In the genomic region with DNA sequence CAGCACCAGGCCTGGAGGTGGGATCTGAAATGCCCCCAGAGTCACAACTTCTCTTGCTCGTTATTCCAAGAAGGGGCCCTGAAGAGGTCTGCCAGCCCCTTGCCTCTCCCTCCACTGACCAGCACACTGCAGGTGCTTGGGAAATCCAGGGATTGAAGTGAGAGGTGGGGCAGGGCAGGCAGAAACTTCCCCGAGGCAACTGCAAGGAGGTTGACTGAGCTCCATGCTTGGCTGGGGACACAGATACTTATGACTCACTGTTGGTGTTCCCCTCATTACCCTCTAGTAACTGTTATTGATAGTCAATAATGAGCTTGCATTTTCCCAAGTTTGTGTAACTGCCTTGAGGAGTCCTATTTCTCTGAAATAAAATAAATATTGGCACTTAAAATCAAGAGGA, we compare ENCODE assay signal across 19 cellular contexts. TPM values are rescaled to one million over a fixed set of nuclear protein-coding genes. Genes with fewer than 3 reads are reported as not detected.
DNase-seq lines count a peak whose midpoint lies in the region; ATAC-seq lines count a peak whose summit lies in the region.
"Had no signal": no experiment of that assay in that cellular context is flagged by ENCODE, and none has a peak within 500 bp of the region (broad histone marks: within the 10 kb centered on the region; RNA-seq: fewer than 3 reads in every experiment).

No MANE protein-coding gene starts in this region.

- peaks cover 0 to 3% of the 10 kb centered on the region in 2 donors for H3K27me3 Mint-ChIP-seq in CD8-positive, alpha-beta memory T cell

- POLR2A ChIA-PET in CD8-positive, alpha-beta memory T cell (lab: Charles Lee), result no interaction called here

- CTCF ChIA-PET in CD8-positive, alpha-beta memory T cell (lab: Charles Lee), result no interaction called here

- H3K4me3 ChIP-seq in CD8-positive, alpha-beta memory T cell (ENCODE audit: low read length), result no peak overlapping the region

- H3K27ac Mint-ChIP-seq in CD8-positive, alpha-beta memory T cell, result no peak overlapping the region
- H3K27ac Mint-ChIP-seq: activated naive CD4-positive, alpha-beta T cell treated with anti-CD3 and anti-CD28 coated beads, Interleukin-2, amount 10 ng/mL, durations not matched to agents 7 days and 5 days; stimulated activated memory B cell treated with anti-CD40 and anti-IgM and Interleukin-4, amounts not matched to agents 10 μg/mL and 1 μg/mL and 100 μg/mL, for 72 hours; T-helper 1 cell treated with Interleukin-12 subunit alpha and Interleukin-12 subunit beta and Interleukin-4 antibody, amounts not matched to agents 30 μg/mL and 1 μg/mL, for 36 hours had no signal

- no peaks in the 10 kb centered on the region for H3K27me3 ChIP-seq in CD8-positive, alpha-beta memory T cell (ENCODE audit: insufficient read depth, low read length, poor library complexity, severe bottlenecking)

- DNase-seq in epithelial cell of prostate (ENCODE audit: low read depth, low spot score) (peak; percentile 69), SW 1271 (lab: John Stamatoyannopoulos, UW) (no peak), cortex of kidney (lab: John Stamatoyannopoulos, UW) (no peak)
- DNase-seq in activated naive CD4-positive, alpha-beta T cell treated with anti-CD3 and anti-CD28 coated beads, Interleukin-2, amount 50 U/mL, for 16 hours, result no peak
- no peak for DNase-seq in CD8-positive, alpha-beta memory T cell
- DNase-seq: activated CD4-positive, alpha-beta T cell treated with anti-CD3 and anti-CD28 coated beads, Interleukin-2, amount 50 U/mL, for 1 hour; activated naive CD4-positive, alpha-beta T cell treated with anti-CD3 and anti-CD28 coated beads, Interleukin-2, amount 10 ng/mL, durations not matched to agents 7 days and 5 days; AML-193; cerebellar nuclear complex; DND-41; GOT3; OCI-M1; stimulated activated CD4-positive, alpha-beta T cell treated with anti-CD3 and anti-CD28 coated beads, Interleukin-2, amount 100 ng/mL, for 24 hours had no signal

- ATAC-seq in GM18508 (IDR thresholded peaks at IDR 0.05; ENCODE audit: insufficient read depth, unreplicated experiment) (peak; percentile 51), GM21447 (IDR thresholded peaks at IDR 0.05; ENCODE audit: unreplicated experiment) (peak; percentile 60), HG03060 (IDR thresholded peaks at IDR 0.05; ENCODE audit: low read depth, unreplicated experiment) (peak; percentile 53)
- ATAC-seq: stimulated activated memory B cell treated with anti-CD40 and anti-IgM and Interleukin-4, amounts not matched to agents 10 μg/mL and 1 μg/mL and 100 μg/mL, for 72 hours had no signal

- peaks cover 0 to 5% (median 0%) of the 10 kb centered on the region in 5 donors for H3K9me3 Mint-ChIP-seq in CD8-positive, alpha-beta memory T cell
- H3K9me3 Mint-ChIP-seq: activated naive CD4-positive, alpha-beta T cell treated with anti-CD3 and anti-CD28 coated beads, Interleukin-2, amount 10 ng/mL, durations not matched to agents 7 days and 5 days; stimulated activated memory B cell treated with anti-CD40 and anti-IgM and Interleukin-4, amounts not matched to agents 10 μg/mL and 1 μg/mL and 100 μg/mL, for 72 hours; T-helper 1 cell treated with Interleukin-12 subunit alpha and Interleukin-12 subunit beta and Interleukin-4 antibody, amounts not matched to agents 30 μg/mL and 1 μg/mL, for 36 hours had no signal

- H3K4me3 Mint-ChIP-seq in CD8-positive, alpha-beta memory T cell, result no peak overlapping the region
- H3K4me3 Mint-ChIP-seq: activated naive CD4-positive, alpha-beta T cell treated with anti-CD3 and anti-CD28 coated beads, Interleukin-2, amount 10 ng/mL, durations not matched to agents 7 days and 5 days; stimulated activated memory B cell treated with anti-CD40 and anti-IgM and Interleukin-4, amounts not matched to agents 10 μg/mL and 1 μg/mL and 100 μg/mL, for 72 hours; T-helper 1 cell treated with Interleukin-12 subunit alpha and Interleukin-12 subunit beta and Interleukin-4 antibody, amounts not matched to agents 30 μg/mL and 1 μg/mL, for 36 hours had no signal

- no peaks in the 10 kb centered on the region for H3K36me3 ChIP-seq in CD8-positive, alpha-beta memory T cell (ENCODE audit: insufficient read depth, low read length)

- no peaks in the 10 kb centered on the region for H3K4me1 Mint-ChIP-seq in CD8-positive, alpha-beta memory T cell
- H3K4me1 Mint-ChIP-seq: activated naive CD4-positive, alpha-beta T cell treated with anti-CD3 and anti-CD28 coated beads, Interleukin-2, amount 10 ng/mL, durations not matched to agents 7 days and 5 days; stimulated activated memory B cell treated with anti-CD40 and anti-IgM and Interleukin-4, amounts not matched to agents 10 μg/mL and 1 μg/mL and 100 μg/mL, for 72 hours had no signal

- H3K9me3 ChIP-seq in CD8-positive, alpha-beta memory T cell (ENCODE audit: low read length), result no peaks in the 10 kb centered on the region

- no peaks in the 10 kb centered on the region for H3K4me1 ChIP-seq in CD8-positive, alpha-beta memory T cell (ENCODE audit: insufficient read depth, low read length)

- H3K27ac ChIP-seq in epithelial cell of prostate, result no peak overlapping the region
- no peak overlapping the region for H3K27ac ChIP-seq in CD8-positive, alpha-beta memory T cell (ENCODE audit: low read depth, low read length)

- H3K36me3 Mint-ChIP-seq in CD8-positive, alpha-beta memory T cell, result no peaks in the 10 kb centered on the region
- H3K36me3 Mint-ChIP-seq: activated naive CD4-positive, alpha-beta T cell treated with anti-CD3 and anti-CD28 coated beads, Interleukin-2, amount 10 ng/mL, durations not matched to agents 7 days and 5 days; stimulated activated memory B cell treated with anti-CD40 and anti-IgM and Interleukin-4, amounts not matched to agents 10 μg/mL and 1 μg/mL and 100 μg/mL, for 72 hours had no signal

RNA-seq across cellular contexts. Expression of a gene that starts 47.5 kb away (rescaled TPM):
- not detected for total RNA-seq in CD8-positive, alpha-beta memory T cell
- not detected for polyA plus RNA-seq in CD8-positive, alpha-beta memory T cell
- total RNA-seq: pulmonary artery endothelial cell had no signal
